1 cellular context compared by ENCODE assay signal in genomic region chr5:157912621-157913325, GRCh38.
TF ChIP-seq lines count a peak whose summit lies in the region.

No MANE protein-coding gene starts in this region.

TF ChIP-seq in GM12878, 131 proteins besides CTCF, POLR2A, EP300 and RAD21 (continued from another document and continues in another):
- TF ChIP-seq, protein P1, sequence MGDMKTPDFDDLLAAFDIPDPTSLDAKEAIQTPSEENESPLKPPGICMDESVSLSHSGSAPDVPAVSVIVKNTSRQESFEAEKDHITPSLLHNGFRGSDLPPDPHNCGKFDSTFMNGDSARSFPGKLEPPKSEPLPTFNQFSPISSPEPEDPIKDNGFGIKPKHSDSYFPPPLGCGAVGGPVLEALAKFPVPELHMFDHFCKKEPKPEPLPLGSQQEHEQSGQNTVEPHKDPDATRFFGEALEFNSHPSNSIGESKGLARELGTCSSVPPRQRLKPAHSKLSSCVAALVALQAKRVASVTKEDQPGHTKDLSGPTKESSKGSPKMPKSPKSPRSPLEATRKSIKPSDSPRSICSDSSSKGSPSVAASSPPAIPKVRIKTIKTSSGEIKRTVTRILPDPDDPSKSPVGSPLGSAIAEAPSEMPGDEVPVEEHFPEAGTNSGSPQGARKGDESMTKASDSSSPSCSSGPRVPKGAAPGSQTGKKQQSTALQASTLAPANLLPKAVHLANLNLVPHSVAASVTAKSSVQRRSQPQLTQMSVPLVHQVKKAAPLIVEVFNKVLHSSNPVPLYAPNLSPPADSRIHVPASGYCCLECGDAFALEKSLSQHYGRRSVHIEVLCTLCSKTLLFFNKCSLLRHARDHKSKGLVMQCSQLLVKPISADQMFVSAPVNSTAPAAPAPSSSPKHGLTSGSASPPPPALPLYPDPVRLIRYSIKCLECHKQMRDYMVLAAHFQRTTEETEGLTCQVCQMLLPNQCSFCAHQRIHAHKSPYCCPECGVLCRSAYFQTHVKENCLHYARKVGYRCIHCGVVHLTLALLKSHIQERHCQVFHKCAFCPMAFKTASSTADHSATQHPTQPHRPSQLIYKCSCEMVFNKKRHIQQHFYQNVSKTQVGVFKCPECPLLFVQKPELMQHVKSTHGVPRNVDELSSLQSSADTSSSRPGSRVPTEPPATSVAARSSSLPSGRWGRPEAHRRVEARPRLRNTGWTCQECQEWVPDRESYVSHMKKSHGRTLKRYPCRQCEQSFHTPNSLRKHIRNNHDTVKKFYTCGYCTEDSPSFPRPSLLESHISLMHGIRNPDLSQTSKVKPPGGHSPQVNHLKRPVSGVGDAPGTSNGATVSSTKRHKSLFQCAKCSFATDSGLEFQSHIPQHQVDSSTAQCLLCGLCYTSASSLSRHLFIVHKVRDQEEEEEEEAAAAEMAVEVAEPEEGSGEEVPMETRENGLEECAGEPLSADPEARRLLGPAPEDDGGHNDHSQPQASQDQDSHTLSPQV (IDR thresholded peaks at IDR 0.05): no peak; the same call in 1 of the 2 replicates
- TF ChIP-seq BRCA1 (IDR thresholded peaks at IDR 0.05; ENCODE audit: low read depth, low read length) (no peak), TARDBP (IDR thresholded peaks at IDR 0.05; ENCODE audit: borderline replicate concordance) (no peak), USF1 (IDR thresholded peaks at IDR 0.05; ENCODE audit: borderline replicate concordance, extremely low read length, insufficient read depth, low read depth, low read length) (no peak), JUND (IDR thresholded peaks at IDR 0.05; ENCODE audit: low read depth, low read length) (no peak), BCLAF1 (IDR thresholded peaks at IDR 0.05) (no peak), LARP7 (IDR thresholded peaks at IDR 0.05) (no peak), ATF3 (IDR thresholded peaks at IDR 0.05; ENCODE audit: borderline replicate concordance, extremely low read depth, low read depth, low read length) (no peak), YY1 (IDR thresholded peaks at IDR 0.05; ENCODE audit: low read depth, low read length) (no peak), IKZF1 (conservative IDR thresholded peaks at IDR 0.05) (peak; percentile 95), SP1 (IDR thresholded peaks at IDR 0.05; ENCODE audit: low read depth, low read length) (no peak), NBN (IDR thresholded peaks at IDR 0.05) (peak; percentile 56; the same call in 1 of the 2 replicates), MEF2A (IDR thresholded peaks at IDR 0.05; ENCODE audit: insufficient read depth, low read depth, low read length) (no peak), NR2F1 (conservative IDR thresholded peaks at IDR 0.05) (peak; percentile 64), ZNF274 (IDR thresholded peaks at IDR 0.05; ENCODE audit: insufficient read depth, insufficient read length) (no peak), YBX1 (IDR thresholded peaks at IDR 0.05) (no peak), MXI1 (IDR thresholded peaks at IDR 0.05; ENCODE audit: low read depth, low read length) (no peak), JUNB (IDR thresholded peaks at IDR 0.05) (no peak), ETV6 (conservative IDR thresholded peaks at IDR 0.05 in 1 of 2, IDR thresholded peaks at IDR 0.05 in 1 of 2; ENCODE audit: borderline replicate concordance in 1 of 2, low read depth in 1 of 2) (no peak), STAT1 (conservative IDR thresholded peaks at IDR 0.05) (no peak), CEBPB (IDR thresholded peaks at IDR 0.05; ENCODE audit: borderline replicate concordance in 1 of 2, low read depth in 2 of 2, low read length in 2 of 2) (no peak), NR2C2 (IDR thresholded peaks at IDR 0.05; ENCODE audit: borderline replicate concordance, control insufficient read depth, insufficient read length, low read depth) (no peak), TBL1XR1 (IDR thresholded peaks at IDR 0.05; ENCODE audit: low read depth, low read length) (no peak), ZNF207 (IDR thresholded peaks at IDR 0.05; ENCODE audit: borderline replicate concordance) (no peak), TAF1 (IDR thresholded peaks at IDR 0.05; ENCODE audit: borderline replicate concordance, low read depth, low read length) (no peak), BCL11A (IDR thresholded peaks at IDR 0.05; ENCODE audit: low read depth, low read length) (peak; percentile 61; the same call in 1 of the 2 replicates), SUPT20H (IDR thresholded peaks at IDR 0.05; ENCODE audit: borderline replicate concordance, control insufficient read depth, low read depth, low read length) (no peak)
- TF ChIP-seq, protein P2, sequence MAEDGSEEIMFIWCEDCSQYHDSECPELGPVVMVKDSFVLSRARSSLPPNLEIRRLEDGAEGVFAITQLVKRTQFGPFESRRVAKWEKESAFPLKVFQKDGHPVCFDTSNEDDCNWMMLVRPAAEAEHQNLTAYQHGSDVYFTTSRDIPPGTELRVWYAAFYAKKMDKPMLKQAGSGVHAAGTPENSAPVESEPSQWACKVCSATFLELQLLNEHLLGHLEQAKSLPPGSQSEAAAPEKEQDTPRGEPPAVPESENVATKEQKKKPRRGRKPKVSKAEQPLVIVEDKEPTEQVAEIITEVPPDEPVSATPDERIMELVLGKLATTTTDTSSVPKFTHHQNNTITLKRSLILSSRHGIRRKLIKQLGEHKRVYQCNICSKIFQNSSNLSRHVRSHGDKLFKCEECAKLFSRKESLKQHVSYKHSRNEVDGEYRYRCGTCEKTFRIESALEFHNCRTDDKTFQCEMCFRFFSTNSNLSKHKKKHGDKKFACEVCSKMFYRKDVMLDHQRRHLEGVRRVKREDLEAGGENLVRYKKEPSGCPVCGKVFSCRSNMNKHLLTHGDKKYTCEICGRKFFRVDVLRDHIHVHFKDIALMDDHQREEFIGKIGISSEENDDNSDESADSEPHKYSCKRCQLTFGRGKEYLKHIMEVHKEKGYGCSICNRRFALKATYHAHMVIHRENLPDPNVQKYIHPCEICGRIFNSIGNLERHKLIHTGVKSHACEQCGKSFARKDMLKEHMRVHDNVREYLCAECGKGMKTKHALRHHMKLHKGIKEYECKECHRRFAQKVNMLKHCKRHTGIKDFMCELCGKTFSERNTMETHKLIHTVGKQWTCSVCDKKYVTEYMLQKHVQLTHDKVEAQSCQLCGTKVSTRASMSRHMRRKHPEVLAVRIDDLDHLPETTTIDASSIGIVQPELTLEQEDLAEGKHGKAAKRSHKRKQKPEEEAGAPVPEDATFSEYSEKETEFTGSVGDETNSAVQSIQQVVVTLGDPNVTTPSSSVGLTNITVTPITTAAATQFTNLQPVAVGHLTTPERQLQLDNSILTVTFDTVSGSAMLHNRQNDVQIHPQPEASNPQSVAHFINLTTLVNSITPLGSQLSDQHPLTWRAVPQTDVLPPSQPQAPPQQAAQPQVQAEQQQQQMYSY (CRISPR knock-in tag; IDR thresholded peaks at IDR 0.05): no peak
- TF ChIP-seq, protein P3, sequence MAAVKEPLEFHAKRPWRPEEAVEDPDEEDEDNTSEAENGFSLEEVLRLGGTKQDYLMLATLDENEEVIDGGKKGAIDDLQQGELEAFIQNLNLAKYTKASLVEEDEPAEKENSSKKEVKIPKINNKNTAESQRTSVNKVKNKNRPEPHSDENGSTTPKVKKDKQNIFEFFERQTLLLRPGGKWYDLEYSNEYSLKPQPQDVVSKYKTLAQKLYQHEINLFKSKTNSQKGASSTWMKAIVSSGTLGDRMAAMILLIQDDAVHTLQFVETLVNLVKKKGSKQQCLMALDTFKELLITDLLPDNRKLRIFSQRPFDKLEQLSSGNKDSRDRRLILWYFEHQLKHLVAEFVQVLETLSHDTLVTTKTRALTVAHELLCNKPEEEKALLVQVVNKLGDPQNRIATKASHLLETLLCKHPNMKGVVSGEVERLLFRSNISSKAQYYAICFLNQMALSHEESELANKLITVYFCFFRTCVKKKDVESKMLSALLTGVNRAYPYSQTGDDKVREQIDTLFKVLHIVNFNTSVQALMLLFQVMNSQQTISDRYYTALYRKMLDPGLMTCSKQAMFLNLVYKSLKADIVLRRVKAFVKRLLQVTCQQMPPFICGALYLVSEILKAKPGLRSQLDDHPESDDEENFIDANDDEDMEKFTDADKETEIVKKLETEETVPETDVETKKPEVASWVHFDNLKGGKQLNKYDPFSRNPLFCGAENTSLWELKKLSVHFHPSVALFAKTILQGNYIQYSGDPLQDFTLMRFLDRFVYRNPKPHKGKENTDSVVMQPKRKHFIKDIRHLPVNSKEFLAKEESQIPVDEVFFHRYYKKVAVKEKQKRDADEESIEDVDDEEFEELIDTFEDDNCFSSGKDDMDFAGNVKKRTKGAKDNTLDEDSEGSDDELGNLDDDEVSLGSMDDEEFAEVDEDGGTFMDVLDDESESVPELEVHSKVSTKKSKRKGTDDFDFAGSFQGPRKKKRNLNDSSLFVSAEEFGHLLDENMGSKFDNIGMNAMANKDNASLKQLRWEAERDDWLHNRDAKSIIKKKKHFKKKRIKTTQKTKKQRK (IDR thresholded peaks at IDR 0.05; ENCODE audit: low read depth, low read length): no peak
- TF ChIP-seq, protein P4, sequence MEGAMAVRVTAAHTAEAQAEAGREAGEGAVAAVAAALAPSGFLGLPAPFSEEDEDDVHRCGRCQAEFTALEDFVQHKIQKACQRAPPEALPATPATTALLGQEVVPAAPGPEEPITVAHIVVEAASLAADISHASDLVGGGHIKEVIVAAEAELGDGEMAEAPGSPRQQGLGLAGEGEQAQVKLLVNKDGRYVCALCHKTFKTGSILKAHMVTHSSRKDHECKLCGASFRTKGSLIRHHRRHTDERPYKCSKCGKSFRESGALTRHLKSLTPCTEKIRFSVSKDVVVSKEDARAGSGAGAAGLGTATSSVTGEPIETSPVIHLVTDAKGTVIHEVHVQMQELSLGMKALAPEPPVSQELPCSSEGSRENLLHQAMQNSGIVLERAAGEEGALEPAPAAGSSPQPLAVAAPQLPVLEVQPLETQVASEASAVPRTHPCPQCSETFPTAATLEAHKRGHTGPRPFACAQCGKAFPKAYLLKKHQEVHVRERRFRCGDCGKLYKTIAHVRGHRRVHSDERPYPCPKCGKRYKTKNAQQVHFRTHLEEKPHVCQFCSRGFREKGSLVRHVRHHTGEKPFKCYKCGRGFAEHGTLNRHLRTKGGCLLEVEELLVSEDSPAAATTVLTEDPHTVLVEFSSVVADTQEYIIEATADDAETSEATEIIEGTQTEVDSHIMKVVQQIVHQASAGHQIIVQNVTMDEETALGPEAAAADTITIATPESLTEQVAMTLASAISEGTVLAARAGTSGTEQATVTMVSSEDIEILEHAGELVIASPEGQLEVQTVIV (IDR thresholded peaks at IDR 0.05; ENCODE audit: borderline replicate concordance, partially characterized antibody): no peak
- TF ChIP-seq, protein P5, sequence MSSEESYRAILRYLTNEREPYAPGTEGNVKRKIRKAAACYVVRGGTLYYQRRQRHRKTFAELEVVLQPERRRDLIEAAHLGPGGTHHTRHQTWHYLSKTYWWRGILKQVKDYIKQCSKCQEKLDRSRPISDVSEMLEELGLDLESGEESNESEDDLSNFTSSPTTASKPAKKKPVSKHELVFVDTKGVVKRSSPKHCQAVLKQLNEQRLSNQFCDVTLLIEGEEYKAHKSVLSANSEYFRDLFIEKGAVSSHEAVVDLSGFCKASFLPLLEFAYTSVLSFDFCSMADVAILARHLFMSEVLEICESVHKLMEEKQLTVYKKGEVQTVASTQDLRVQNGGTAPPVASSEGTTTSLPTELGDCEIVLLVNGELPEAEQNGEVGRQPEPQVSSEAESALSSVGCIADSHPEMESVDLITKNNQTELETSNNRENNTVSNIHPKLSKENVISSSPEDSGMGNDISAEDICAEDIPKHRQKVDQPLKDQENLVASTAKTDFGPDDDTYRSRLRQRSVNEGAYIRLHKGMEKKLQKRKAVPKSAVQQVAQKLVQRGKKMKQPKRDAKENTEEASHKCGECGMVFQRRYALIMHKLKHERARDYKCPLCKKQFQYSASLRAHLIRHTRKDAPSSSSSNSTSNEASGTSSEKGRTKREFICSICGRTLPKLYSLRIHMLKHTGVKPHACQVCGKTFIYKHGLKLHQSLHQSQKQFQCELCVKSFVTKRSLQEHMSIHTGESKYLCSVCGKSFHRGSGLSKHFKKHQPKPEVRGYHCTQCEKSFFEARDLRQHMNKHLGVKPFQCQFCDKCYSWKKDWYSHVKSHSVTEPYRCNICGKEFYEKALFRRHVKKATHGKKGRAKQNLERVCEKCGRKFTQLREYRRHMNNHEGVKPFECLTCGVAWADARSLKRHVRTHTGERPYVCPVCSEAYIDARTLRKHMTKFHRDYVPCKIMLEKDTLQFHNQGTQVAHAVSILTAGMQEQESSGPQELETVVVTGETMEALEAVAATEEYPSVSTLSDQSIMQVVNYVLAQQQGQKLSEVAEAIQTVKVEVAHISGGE (CRISPR knock-in tag; IDR thresholded peaks at IDR 0.05): no peak
- TF ChIP-seq, protein P6, sequence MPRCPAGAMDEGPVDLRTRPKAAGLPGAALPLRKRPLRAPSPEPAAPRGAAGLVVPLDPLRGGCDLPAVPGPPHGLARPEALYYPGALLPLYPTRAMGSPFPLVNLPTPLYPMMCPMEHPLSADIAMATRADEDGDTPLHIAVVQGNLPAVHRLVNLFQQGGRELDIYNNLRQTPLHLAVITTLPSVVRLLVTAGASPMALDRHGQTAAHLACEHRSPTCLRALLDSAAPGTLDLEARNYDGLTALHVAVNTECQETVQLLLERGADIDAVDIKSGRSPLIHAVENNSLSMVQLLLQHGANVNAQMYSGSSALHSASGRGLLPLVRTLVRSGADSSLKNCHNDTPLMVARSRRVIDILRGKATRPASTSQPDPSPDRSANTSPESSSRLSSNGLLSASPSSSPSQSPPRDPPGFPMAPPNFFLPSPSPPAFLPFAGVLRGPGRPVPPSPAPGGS (IDR thresholded peaks at IDR 0.05; ENCODE audit: borderline replicate concordance, insufficient read depth, low read depth, low read length, poor library complexity, severe bottlenecking): no peak
